Comparison of ENCODE assay signal across 1 cellular context in the genomic region with DNA sequence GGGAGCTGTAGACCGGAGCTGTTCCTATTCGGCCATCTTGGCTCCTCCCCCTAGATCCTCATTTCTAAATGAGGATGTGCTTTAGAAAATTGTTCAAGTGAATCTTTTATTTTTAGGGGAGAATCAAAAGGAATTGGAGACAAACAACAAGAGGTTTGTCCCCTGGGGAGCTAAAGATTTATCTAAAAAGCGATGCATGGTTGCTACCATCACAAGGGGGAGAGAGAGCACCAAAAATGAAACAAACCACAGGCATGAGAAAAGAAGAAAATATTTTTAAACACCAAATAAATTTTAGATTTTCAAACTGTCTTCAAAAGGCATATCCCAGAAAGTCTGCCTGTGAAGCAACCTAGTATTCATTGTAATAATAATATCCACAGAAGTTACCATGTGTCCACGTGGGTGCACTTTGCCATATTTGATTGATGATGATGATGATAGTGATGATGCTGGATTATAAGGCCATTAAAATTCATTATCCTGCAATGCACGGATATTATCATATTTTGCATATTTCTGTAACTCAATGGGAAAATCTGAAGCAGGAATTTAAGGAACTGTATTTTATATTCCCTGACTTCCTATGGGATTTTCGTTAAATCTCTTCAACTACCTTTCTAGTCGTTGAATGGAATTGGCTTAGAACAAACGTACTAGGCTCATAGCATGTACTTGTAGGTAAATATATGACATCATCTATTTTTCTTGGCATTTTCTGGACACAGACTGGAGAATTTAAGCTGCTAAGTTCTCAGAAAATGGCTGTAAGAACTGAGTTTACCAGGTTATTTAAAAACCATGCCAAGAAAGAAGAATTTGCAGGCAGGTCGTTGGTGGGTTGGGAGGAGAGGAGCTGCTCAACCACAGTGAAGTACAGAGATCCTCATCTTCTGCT.
TF ChIP-seq lines count a peak whose summit lies in the region.

No MANE protein-coding gene starts in this region.

TF ChIP-seq in HEK293, 187 proteins besides CTCF, POLR2A, EP300 and RAD21 (continued from another document):
- TF ChIP-seq, protein P1, sequence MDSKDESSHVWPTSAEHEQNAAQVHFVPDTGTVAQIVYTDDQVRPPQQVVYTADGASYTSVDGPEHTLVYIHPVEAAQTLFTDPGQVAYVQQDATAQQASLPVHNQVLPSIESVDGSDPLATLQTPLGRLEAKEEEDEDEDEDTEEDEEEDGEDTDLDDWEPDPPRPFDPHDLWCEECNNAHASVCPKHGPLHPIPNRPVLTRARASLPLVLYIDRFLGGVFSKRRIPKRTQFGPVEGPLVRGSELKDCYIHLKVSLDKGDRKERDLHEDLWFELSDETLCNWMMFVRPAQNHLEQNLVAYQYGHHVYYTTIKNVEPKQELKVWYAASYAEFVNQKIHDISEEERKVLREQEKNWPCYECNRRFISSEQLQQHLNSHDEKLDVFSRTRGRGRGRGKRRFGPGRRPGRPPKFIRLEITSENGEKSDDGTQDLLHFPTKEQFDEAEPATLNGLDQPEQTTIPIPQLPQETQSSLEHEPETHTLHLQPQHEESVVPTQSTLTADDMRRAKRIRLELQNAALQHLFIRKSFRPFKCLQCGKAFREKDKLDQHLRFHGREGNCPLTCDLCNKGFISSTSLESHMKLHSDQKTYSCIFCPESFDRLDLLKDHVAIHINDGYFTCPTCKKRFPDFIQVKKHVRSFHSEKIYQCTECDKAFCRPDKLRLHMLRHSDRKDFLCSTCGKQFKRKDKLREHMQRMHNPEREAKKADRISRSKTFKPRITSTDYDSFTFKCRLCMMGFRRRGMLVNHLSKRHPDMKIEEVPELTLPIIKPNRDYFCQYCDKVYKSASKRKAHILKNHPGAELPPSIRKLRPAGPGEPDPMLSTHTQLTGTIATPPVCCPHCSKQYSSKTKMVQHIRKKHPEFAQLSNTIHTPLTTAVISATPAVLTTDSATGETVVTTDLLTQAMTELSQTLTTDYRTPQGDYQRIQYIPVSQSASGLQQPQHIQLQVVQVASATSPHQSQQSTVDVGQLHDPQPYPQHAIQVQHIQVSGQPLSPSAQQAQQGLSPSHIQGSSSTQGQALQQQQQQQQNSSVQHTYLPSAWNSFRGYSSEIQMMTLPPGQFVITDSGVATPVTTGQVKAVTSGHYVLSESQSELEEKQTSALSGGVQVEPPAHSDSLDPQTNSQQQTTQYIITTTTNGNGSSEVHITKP (tag by site-specific recombination; IDR thresholded peaks at IDR 0.05) = peak; percentile 67
